In the genomic region with DNA sequence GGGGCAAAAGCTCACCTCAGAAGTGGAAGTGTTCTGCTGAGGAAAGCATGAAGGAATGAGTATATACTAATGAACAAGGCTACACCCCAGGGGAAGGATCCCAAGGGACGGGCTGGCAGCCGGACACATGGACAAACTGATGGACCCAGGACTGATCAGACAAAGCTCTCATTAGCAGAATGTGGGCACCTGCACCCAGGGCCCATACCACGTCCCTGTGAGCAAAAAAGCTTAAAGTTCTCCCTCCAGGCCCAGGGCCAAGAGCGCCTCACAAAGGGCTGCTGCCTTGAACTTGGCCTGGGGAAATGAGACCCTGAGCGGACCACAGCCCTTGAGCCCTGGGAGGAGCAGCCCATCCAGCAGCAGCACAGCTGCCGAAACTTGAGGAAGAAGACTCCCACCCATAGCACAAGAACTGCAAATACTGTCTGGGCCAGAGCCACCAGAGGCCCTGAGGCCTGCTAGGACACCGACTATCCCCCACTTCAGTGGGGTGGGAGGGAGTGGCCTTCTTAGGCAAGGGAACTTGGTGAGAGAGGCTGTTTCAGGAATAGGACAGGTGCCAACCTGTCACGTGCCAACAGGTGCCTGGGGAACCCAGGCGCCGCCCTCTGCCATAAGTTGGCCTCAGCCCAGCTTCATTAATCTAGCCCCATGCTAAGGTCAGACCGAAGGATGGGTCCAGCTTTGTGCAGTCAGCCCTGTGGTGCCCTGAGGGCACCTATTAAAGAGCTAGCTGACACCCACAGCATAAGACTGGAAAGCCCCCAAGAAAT, we compare ENCODE assay signal across 15 cellular contexts. TPM values are rescaled to one million over a fixed set of nuclear protein-coding genes. Genes with fewer than 3 reads are reported as not detected.
A peak's percentile ranks its signal among the peaks of the same experiment; 100 is the strongest.
DNase-seq lines count a peak whose midpoint lies in the region; ATAC-seq, FAIRE-seq and TF ChIP-seq lines count a peak whose summit lies in the region.
"Had no signal": no experiment of that assay in that cellular context is flagged by ENCODE, and none has a peak within 500 bp of the region (broad histone marks: within the 10 kb centered on the region; RNA-seq: fewer than 3 reads in every experiment).

No MANE protein-coding gene starts in this region.

- CTCF ChIA-PET in RWPE1 (lab: Yijun Ruan, JAX) = no interaction called here

- peaks cover 16 to 36% (median 24%) of the 10 kb centered on the region in 4 donors for H3K4me1 ChIP-seq in transverse colon

- no peak for DNase-seq in activated naive CD8-positive, alpha-beta T cell treated with anti-CD3 and anti-CD28 coated beads for 36 hours
- DNase-seq in activated naive CD8-positive, alpha-beta T cell treated with anti-CD3 and anti-CD28 coated beads, Interleukin-2, amount 50 U/mL, for 24 hours = no peak
- DNase-seq in RWPE1 (ENCODE audit: low spot score) (no peak), mucosa of gallbladder (ENCODE audit: low spot score) (peak; percentile 46), transverse colon (peak; percentile 76), GM12892 (ENCODE audit: insufficient read length) (no peak), SIG-M5 treated with dmso at 0.1 percent for 504 hours (lab: John Stamatoyannopoulos, UW; ENCODE audit: unreplicated experiment) (no peak)
- DNase-seq: EL; GM23248; mammary epithelial cell; PC-3; stimulated activated CD4-positive, alpha-beta T cell treated with anti-CD3 and anti-CD28 coated beads, Interleukin-2, amount 100 ng/mL, for 24 hours had no signal

- peak overlapping the region; percentile 63 for H3K27ac Mint-ChIP-seq in activated naive CD8-positive, alpha-beta T cell treated with anti-CD3 and anti-CD28 coated beads for 36 hours
- H3K27ac Mint-ChIP-seq in activated naive CD8-positive, alpha-beta T cell treated with anti-CD3 and anti-CD28 coated beads, Interleukin-2, amount 50 U/mL, for 24 hours = no peak overlapping the region

- no peaks in the 10 kb centered on the region for H3K9me3 ChIP-seq in transverse colon

- FAIRE-seq in GM12892 (lab: Jason Lieb, UNC) = no peak

- WGBS in transverse colon (ENCODE audit: low coverage in 1 of 2), 2 donors = 67% methylated on average over 11 of the region's 11 CpGs; no CpG with 5 or more reads in 1 of the 2 donors

- peaks cover 11% of the 10 kb centered on the region for H3K36me3 Mint-ChIP-seq in activated naive CD8-positive, alpha-beta T cell treated with anti-CD3 and anti-CD28 coated beads for 36 hours
- H3K36me3 Mint-ChIP-seq in activated naive CD8-positive, alpha-beta T cell treated with anti-CD3 and anti-CD28 coated beads, Interleukin-2, amount 50 U/mL, for 24 hours (ENCODE audit: low read depth) = peaks cover 9% of the 10 kb centered on the region

- no peak for ATAC-seq in activated naive CD8-positive, alpha-beta T cell treated with anti-CD3 and anti-CD28 coated beads, Interleukin-2, amount 50 U/mL, for 24 hours
- ATAC-seq in GM21529 (IDR thresholded peaks at IDR 0.05; ENCODE audit: unreplicated experiment) = no peak
- ATAC-seq: PC-3 had no signal

- no peak for TF ChIP-seq EP300 in transverse colon (IDR thresholded peaks at IDR 0.05; ENCODE audit: low read depth)

- H3K27ac ChIP-seq in RWPE1 (peak overlapping the region; percentile 89), transverse colon (peak overlapping the region in 3 of 4 donors; percentile 24 to 99 (median 98))

- POLR2A ChIA-PET in RWPE1 (lab: Yijun Ruan, JAX; ENCODE audit: low non-redundant PET) = no interaction called here

- H3K27me3 ChIP-seq in transverse colon = no peaks in the 10 kb centered on the region

- in situ Hi-C loops in transverse colon (cut with MboI; ENCODE audit: low pct_ligation_motif_present in 1 of 4, low pct_unique_long_range_greater_than_20kb in 1 of 4, low sequenced_read_pairs in 3 of 4) = no loop called here

- TF ChIP-seq POLR2A in transverse colon (IDR thresholded peaks at IDR 0.05) = no peak
- no peak for TF ChIP-seq POLR2A in GM12892 (IDR thresholded peaks at IDR 0.05; ENCODE audit: low read depth, low read length)

- H3K4me3 ChIP-seq in transverse colon = no peak overlapping the region
- H3K4me3 ChIP-seq: GM23248 had no signal

- H3K36me3 ChIP-seq in transverse colon = peaks cover 0 to 17% (median 5%) of the 10 kb centered on the region in 4 donors

- H3K9me3 Mint-ChIP-seq in activated naive CD8-positive, alpha-beta T cell treated with anti-CD3 and anti-CD28 coated beads for 36 hours = no peaks in the 10 kb centered on the region
- H3K9me3 Mint-ChIP-seq in activated naive CD8-positive, alpha-beta T cell treated with anti-CD3 and anti-CD28 coated beads, Interleukin-2, amount 50 U/mL, for 24 hours = no peaks in the 10 kb centered on the region

- peaks cover 15% of the 10 kb centered on the region for H3K4me1 Mint-ChIP-seq in activated naive CD8-positive, alpha-beta T cell treated with anti-CD3 and anti-CD28 coated beads for 36 hours
- H3K4me1 Mint-ChIP-seq in activated naive CD8-positive, alpha-beta T cell treated with anti-CD3 and anti-CD28 coated beads, Interleukin-2, amount 50 U/mL, for 24 hours = peaks cover 13% of the 10 kb centered on the region

- no peaks in the 10 kb centered on the region for H3K27me3 Mint-ChIP-seq in activated naive CD8-positive, alpha-beta T cell treated with anti-CD3 and anti-CD28 coated beads for 36 hours
- no peaks in the 10 kb centered on the region for H3K27me3 Mint-ChIP-seq in activated naive CD8-positive, alpha-beta T cell treated with anti-CD3 and anti-CD28 coated beads, Interleukin-2, amount 50 U/mL, for 24 hours
- H3K27me3 Mint-ChIP-seq: activated naive CD8-positive, alpha-beta T cell; progenitor cell of endocrine pancreas had no signal

- intact Hi-C loops in transverse colon (cut with DNase I; ENCODE audit: low total_unique reads) = no loop called here

- no peak for TF ChIP-seq CTCF in RWPE1 (conservative IDR thresholded peaks at IDR 0.05; ENCODE audit: low read depth)
- TF ChIP-seq CTCF in transverse colon (IDR thresholded peaks at IDR 0.05) = no peak

- H3K4me3 Mint-ChIP-seq in activated naive CD8-positive, alpha-beta T cell treated with anti-CD3 and anti-CD28 coated beads for 36 hours = no peak overlapping the region
- H3K4me3 Mint-ChIP-seq in activated naive CD8-positive, alpha-beta T cell treated with anti-CD3 and anti-CD28 coated beads, Interleukin-2, amount 50 U/mL, for 24 hours = no peak overlapping the region
- H3K4me3 Mint-ChIP-seq: activated naive CD8-positive, alpha-beta T cell had no signal

RNA-seq across cellular contexts. Expression of gene GMPPB, which starts 2.3 kb away (rescaled TPM):
- total RNA-seq in activated naive CD8-positive, alpha-beta T cell treated with anti-CD3 and anti-CD28 coated beads for 36 hours = 10 to 100 TPM; 43.0 to 43.6 TPM
- 51.9 TPM for total RNA-seq in mucosa of gallbladder
- total RNA-seq in transverse colon = 10 to 100 TPM; 37.2 to 53.9 (median 44.2) TPM
- 14.0 TPM for polyA plus RNA-seq in GM12892 (2012; ENCODE audit: missing spikeins)

RNA-seq across cellular contexts. Expression of gene AMIGO3, which starts 6.6 kb away (rescaled TPM):
- total RNA-seq in activated naive CD8-positive, alpha-beta T cell treated with anti-CD3 and anti-CD28 coated beads for 36 hours = not detected
- total RNA-seq in mucosa of gallbladder (0.43 TPM), transverse colon (under 1 TPM in 2 of 4 donors, not detected in 2; 0.68 to 0.79 TPM)
- 0.53 TPM for polyA plus RNA-seq in GM12892 (2012; ENCODE audit: missing spikeins)
- total RNA-seq: GM23248 had no signal
- polyA plus RNA-seq: mammary epithelial cell had no signal

RNA-seq across cellular contexts. Expression of gene RNF123, which starts 36.7 kb away (rescaled TPM):
- 10 to 100 TPM; 32.4 to 35.5 TPM for total RNA-seq in activated naive CD8-positive, alpha-beta T cell treated with anti-CD3 and anti-CD28 coated beads for 36 hours
- total RNA-seq in mucosa of gallbladder (55.6 TPM), transverse colon (10 to 100 TPM; 34.6 to 99.5 (median 52.1) TPM)
- polyA plus RNA-seq in GM12892 (2012; ENCODE audit: missing spikeins) = 6.4 TPM

RNA-seq across cellular contexts. Expression of gene MST1, which starts 36.8 kb away (rescaled TPM):
- 1 to 10 TPM; 6.7 to 8.4 TPM for total RNA-seq in activated naive CD8-positive, alpha-beta T cell treated with anti-CD3 and anti-CD28 coated beads for 36 hours
- total RNA-seq in mucosa of gallbladder = 45.5 TPM
- total RNA-seq in transverse colon = 100 to 1,000 TPM in 1 of 4 donors, 10 to 100 TPM in 3; 12.2 to 116 (median 15.1) TPM
- polyA plus RNA-seq in GM12892 (2012; ENCODE audit: missing spikeins) = 14.4 TPM

RNA-seq across cellular contexts. Expression of gene APEH, which starts 51.9 kb away (rescaled TPM):
- total RNA-seq in activated naive CD8-positive, alpha-beta T cell treated with anti-CD3 and anti-CD28 coated beads for 36 hours = 100 to 1,000 TPM; 173 to 189 TPM
- total RNA-seq in mucosa of gallbladder = 128 TPM
- total RNA-seq in transverse colon = 100 to 1,000 TPM in 3 of 4 donors, 10 to 100 TPM in 1; 53.9 to 151 (median 116) TPM
- 70.3 TPM for polyA plus RNA-seq in GM12892 (2012; ENCODE audit: missing spikeins)

Comparison
In these comparisons a context has a peak if more than half of its experiments do, and no peak if none do; other contexts are left out.
1. DNase-seq: peak in mucosa of gallbladder (single experiment) and transverse colon (single experiment); none in activated naive CD8-positive, alpha-beta T cell treated with anti-CD3 and anti-CD28 coated beads for 36 hours (single experiment), activated naive CD8-positive, alpha-beta T cell treated with anti-CD3 and anti-CD28 coated beads, Interleukin-2, amount 50 U/mL, for 24 hours (single experiment), RWPE1 (single experiment), GM12892 (single experiment) and SIG-M5 treated with dmso at 0.1 percent for 504 hours (single experiment).